1 cellular context compared by ENCODE assay signal in genomic region chr16:81737885-81738536, GRCh38.
TF ChIP-seq lines count a peak whose summit lies in the region.

No MANE protein-coding gene starts in this region.

TF ChIP-seq in K562, 482 proteins besides CTCF, POLR2A, EP300 and RAD21 (continued from another document and continues in another):
- TF ChIP-seq, protein P1, sequence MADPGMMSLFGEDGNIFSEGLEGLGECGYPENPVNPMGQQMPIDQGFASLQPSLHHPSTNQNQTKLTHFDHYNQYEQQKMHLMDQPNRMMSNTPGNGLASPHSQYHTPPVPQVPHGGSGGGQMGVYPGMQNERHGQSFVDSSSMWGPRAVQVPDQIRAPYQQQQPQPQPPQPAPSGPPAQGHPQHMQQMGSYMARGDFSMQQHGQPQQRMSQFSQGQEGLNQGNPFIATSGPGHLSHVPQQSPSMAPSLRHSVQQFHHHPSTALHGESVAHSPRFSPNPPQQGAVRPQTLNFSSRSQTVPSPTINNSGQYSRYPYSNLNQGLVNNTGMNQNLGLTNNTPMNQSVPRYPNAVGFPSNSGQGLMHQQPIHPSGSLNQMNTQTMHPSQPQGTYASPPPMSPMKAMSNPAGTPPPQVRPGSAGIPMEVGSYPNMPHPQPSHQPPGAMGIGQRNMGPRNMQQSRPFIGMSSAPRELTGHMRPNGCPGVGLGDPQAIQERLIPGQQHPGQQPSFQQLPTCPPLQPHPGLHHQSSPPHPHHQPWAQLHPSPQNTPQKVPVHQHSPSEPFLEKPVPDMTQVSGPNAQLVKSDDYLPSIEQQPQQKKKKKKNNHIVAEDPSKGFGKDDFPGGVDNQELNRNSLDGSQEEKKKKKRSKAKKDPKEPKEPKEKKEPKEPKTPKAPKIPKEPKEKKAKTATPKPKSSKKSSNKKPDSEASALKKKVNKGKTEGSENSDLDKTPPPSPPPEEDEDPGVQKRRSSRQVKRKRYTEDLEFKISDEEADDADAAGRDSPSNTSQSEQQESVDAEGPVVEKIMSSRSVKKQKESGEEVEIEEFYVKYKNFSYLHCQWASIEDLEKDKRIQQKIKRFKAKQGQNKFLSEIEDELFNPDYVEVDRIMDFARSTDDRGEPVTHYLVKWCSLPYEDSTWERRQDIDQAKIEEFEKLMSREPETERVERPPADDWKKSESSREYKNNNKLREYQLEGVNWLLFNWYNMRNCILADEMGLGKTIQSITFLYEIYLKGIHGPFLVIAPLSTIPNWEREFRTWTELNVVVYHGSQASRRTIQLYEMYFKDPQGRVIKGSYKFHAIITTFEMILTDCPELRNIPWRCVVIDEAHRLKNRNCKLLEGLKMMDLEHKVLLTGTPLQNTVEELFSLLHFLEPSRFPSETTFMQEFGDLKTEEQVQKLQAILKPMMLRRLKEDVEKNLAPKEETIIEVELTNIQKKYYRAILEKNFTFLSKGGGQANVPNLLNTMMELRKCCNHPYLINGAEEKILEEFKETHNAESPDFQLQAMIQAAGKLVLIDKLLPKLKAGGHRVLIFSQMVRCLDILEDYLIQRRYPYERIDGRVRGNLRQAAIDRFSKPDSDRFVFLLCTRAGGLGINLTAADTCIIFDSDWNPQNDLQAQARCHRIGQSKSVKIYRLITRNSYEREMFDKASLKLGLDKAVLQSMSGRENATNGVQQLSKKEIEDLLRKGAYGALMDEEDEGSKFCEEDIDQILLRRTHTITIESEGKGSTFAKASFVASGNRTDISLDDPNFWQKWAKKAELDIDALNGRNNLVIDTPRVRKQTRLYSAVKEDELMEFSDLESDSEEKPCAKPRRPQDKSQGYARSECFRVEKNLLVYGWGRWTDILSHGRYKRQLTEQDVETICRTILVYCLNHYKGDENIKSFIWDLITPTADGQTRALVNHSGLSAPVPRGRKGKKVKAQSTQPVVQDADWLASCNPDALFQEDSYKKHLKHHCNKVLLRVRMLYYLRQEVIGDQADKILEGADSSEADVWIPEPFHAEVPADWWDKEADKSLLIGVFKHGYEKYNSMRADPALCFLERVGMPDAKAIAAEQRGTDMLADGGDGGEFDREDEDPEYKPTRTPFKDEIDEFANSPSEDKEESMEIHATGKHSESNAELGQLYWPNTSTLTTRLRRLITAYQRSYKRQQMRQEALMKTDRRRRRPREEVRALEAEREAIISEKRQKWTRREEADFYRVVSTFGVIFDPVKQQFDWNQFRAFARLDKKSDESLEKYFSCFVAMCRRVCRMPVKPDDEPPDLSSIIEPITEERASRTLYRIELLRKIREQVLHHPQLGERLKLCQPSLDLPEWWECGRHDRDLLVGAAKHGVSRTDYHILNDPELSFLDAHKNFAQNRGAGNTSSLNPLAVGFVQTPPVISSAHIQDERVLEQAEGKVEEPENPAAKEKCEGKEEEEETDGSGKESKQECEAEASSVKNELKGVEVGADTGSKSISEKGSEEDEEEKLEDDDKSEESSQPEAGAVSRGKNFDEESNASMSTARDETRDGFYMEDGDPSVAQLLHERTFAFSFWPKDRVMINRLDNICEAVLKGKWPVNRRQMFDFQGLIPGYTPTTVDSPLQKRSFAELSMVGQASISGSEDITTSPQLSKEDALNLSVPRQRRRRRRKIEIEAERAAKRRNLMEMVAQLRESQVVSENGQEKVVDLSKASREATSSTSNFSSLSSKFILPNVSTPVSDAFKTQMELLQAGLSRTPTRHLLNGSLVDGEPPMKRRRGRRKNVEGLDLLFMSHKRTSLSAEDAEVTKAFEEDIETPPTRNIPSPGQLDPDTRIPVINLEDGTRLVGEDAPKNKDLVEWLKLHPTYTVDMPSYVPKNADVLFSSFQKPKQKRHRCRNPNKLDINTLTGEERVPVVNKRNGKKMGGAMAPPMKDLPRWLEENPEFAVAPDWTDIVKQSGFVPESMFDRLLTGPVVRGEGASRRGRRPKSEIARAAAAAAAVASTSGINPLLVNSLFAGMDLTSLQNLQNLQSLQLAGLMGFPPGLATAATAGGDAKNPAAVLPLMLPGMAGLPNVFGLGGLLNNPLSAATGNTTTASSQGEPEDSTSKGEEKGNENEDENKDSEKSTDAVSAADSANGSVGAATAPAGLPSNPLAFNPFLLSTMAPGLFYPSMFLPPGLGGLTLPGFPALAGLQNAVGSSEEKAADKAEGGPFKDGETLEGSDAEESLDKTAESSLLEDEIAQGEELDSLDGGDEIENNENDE (IDR thresholded peaks at IDR 0.05; ENCODE audit: low read depth, low read length): no peak
- TF ChIP-seq ELK1 (CRISPR knock-in tag; IDR thresholded peaks at IDR 0.05) (no peak), KAT8 (IDR thresholded peaks at IDR 0.05; ENCODE audit: low read depth) (no peak), SETDB1 (IDR thresholded peaks at IDR 0.05; ENCODE audit: low read length) (no peak), PML (IDR thresholded peaks at IDR 0.05; ENCODE audit: low read length) (no peak), PPARD (CRISPR knock-in tag; IDR thresholded peaks at IDR 0.05) (no peak), MTA2 (IDR thresholded peaks at IDR 0.05; ENCODE audit: low read depth) (no peak), CCNT2 (IDR thresholded peaks at IDR 0.05; ENCODE audit: borderline replicate concordance, extremely low read depth, insufficient read length, low read depth, low read length) (no peak), MYNN (IDR thresholded peaks at IDR 0.05) (no peak), MYNN (CRISPR knock-in tag; IDR thresholded peaks at IDR 0.05) (no peak), NRF1 (conservative IDR thresholded peaks at IDR 0.05 in 1 of 2, IDR thresholded peaks at IDR 0.05 in 1 of 2) (0 out of 4 replicates have a peak, but pooled peaks of 1 of the 2 experiments have one; percentile 12), FUS (optimal IDR thresholded peaks at IDR 0.05; ENCODE audit: low read depth, low read length) (no peak), GTF3C2 (IDR thresholded peaks at IDR 0.05; ENCODE audit: borderline replicate concordance, extremely low read depth, insufficient read length) (no peak), NCOA2 (IDR thresholded peaks at IDR 0.05; ENCODE audit: partially characterized antibody in 2 of 2) (no peak), KLF16 (IDR thresholded peaks at IDR 0.05) (peak; percentile 51; the same call in 1 of the 2 replicates), STAG1 (CRISPR knock-in tag; IDR thresholded peaks at IDR 0.05; ENCODE audit: borderline replicate concordance) (peak; percentile 94), POLR2AphosphoS5 (IDR thresholded peaks at IDR 0.05; ENCODE audit: control insufficient read depth, insufficient read depth, low read depth, low read length) (no peak), CTBP1 (IDR thresholded peaks at IDR 0.05; ENCODE audit: borderline replicate concordance) (peak; percentile 77; the same call in 1 of the 2 replicates), MBD1 (CRISPR knock-in tag; IDR thresholded peaks at IDR 0.05) (no peak), RB1 (IDR thresholded peaks at IDR 0.05; ENCODE audit: low read depth) (peak; percentile 58; the same call in 1 of the 2 replicates), TAF9B (IDR thresholded peaks at IDR 0.05; ENCODE audit: partially characterized antibody) (no peak), HNRNPLL (IDR thresholded peaks at IDR 0.05; ENCODE audit: low read depth, low read length, poor library complexity, severe bottlenecking) (no peak), ZBTB7A (IDR thresholded peaks at IDR 0.05; ENCODE audit: borderline replicate concordance, control insufficient read depth, low read depth, low read length) (peak; percentile 96), CBFA2T3 (IDR thresholded peaks at IDR 0.05) (no peak)
- TF ChIP-seq, protein P2, sequence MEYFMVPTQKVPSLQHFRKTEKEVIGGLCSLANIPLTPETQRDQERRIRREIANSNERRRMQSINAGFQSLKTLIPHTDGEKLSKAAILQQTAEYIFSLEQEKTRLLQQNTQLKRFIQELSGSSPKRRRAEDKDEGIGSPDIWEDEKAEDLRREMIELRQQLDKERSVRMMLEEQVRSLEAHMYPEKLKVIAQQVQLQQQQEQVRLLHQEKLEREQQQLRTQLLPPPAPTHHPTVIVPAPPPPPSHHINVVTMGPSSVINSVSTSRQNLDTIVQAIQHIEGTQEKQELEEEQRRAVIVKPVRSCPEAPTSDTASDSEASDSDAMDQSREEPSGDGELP (CRISPR knock-in tag; IDR thresholded peaks at IDR 0.05; ENCODE audit: borderline replicate concordance): peak; percentile 69
- TF ChIP-seq, protein P3, sequence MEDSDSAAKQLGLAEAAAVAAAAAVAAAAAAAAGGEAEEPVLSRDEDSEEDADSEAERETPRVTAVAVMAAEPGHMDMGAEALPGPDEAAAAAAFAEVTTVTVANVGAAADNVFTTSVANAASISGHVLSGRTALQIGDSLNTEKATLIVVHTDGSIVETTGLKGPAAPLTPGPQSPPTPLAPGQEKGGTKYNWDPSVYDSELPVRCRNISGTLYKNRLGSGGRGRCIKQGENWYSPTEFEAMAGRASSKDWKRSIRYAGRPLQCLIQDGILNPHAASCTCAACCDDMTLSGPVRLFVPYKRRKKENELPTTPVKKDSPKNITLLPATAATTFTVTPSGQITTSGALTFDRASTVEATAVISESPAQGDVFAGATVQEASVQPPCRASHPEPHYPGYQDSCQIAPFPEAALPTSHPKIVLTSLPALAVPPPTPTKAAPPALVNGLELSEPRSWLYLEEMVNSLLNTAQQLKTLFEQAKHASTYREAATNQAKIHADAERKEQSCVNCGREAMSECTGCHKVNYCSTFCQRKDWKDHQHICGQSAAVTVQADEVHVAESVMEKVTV (CRISPR knock-in tag; IDR thresholded peaks at IDR 0.05): peak; percentile 77
- TF ChIP-seq, protein P4, sequence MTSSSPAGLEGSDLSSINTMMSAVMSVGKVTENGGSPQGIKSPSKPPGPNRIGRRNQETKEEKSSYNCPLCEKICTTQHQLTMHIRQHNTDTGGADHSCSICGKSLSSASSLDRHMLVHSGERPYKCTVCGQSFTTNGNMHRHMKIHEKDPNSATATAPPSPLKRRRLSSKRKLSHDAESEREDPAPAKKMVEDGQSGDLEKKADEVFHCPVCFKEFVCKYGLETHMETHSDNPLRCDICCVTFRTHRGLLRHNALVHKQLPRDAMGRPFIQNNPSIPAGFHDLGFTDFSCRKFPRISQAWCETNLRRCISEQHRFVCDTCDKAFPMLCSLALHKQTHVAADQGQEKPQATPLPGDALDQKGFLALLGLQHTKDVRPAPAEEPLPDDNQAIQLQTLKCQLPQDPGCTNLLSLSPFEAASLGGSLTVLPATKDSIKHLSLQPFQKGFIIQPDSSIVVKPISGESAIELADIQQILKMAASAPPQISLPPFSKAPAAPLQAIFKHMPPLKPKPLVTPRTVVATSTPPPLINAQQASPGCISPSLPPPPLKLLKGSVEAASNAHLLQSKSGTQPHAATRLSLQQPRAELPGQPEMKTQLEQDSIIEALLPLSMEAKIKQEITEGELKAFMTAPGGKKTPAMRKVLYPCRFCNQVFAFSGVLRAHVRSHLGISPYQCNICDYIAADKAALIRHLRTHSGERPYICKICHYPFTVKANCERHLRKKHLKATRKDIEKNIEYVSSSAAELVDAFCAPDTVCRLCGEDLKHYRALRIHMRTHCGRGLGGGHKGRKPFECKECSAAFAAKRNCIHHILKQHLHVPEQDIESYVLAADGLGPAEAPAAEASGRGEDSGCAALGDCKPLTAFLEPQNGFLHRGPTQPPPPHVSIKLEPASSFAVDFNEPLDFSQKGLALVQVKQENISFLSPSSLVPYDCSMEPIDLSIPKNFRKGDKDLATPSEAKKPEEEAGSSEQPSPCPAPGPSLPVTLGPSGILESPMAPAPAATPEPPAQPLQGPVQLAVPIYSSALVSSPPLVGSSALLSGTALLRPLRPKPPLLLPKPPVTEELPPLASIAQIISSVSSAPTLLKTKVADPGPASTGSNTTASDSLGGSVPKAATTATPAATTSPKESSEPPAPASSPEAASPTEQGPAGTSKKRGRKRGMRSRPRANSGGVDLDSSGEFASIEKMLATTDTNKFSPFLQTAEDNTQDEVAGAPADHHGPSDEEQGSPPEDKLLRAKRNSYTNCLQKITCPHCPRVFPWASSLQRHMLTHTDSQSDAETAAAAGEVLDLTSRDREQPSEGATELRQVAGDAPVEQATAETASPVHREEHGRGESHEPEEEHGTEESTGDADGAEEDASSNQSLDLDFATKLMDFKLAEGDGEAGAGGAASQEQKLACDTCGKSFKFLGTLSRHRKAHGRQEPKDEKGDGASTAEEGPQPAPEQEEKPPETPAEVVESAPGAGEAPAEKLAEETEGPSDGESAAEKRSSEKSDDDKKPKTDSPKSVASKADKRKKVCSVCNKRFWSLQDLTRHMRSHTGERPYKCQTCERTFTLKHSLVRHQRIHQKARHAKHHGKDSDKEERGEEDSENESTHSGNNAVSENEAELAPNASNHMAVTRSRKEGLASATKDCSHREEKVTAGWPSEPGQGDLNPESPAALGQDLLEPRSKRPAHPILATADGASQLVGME (CRISPR knock-in tag; IDR thresholded peaks at IDR 0.05): no peak
